Comparison of ENCODE assay signal across 11 cellular contexts in genomic region chr22:41603873-41604332, GRCh38. TPM values are rescaled to one million over a fixed set of nuclear protein-coding genes. Genes with fewer than 3 reads are reported as not detected.
DNase-seq lines count a peak whose midpoint lies in the region; ATAC-seq and TF ChIP-seq lines count a peak whose summit lies in the region.
"Had no signal": no experiment of that assay in that cellular context is flagged by ENCODE, and none has a peak within 500 bp of the region (broad histone marks: within the 10 kb centered on the region; RNA-seq: fewer than 3 reads in every experiment).

No MANE protein-coding gene starts in this region.

- H3K36me3 ChIP-seq in uterus, result no peaks in the 10 kb centered on the region

- no peak for TF ChIP-seq CTCF in uterus (IDR thresholded peaks at IDR 0.05)

- ATAC-seq in GM18498 (IDR thresholded peaks at IDR 0.05; ENCODE audit: unreplicated experiment), result peak; percentile 79
- peak; percentile 48 for ATAC-seq in HG02973 (IDR thresholded peaks at IDR 0.05; ENCODE audit: unreplicated experiment)
- peak; percentile 85 to 90 for ATAC-seq in naive B cell (ENCODE audit: low read depth in 2 of 2)

- no peak overlapping the region for H3K4me3 ChIP-seq in uterus
- H3K4me3 ChIP-seq: esophagus squamous epithelium, skin epidermis had no signal

- intact Hi-C loops in uterus (cut with DNase I; ENCODE audit: low total_unique reads), result no loop called here

- H3K4me1 ChIP-seq in uterus, result no peaks in the 10 kb centered on the region

- peaks cover 5 to 12% (median 9%) of the 10 kb centered on the region in 3 donors for H3K4me1 Mint-ChIP-seq in naive B cell

- H3K27ac ChIP-seq in uterus, result no peak overlapping the region
- H3K27ac ChIP-seq: esophagus squamous epithelium, skin epidermis had no signal

- peaks cover 0 to 9% (median 0%) of the 10 kb centered on the region in 3 donors for H3K27me3 Mint-ChIP-seq in naive B cell

- peaks cover 26 to 30% of the 10 kb centered on the region in 2 donors for H3K36me3 Mint-ChIP-seq in naive B cell

- H3K4me3 Mint-ChIP-seq in naive B cell, result peak overlapping the region in 2 of 8 donors; percentile 30 to 53

- peak overlapping the region in 2 of 6 donors; percentile 26 to 60 for H3K27ac Mint-ChIP-seq in naive B cell

- peak; percentile 80 for DNase-seq in activated CD4-positive, alpha-beta T cell treated with anti-CD3 and anti-CD28 coated beads for 48 hours
- DNase-seq in naive B cell (peak; percentile 27), uterus (no peak), dermis blood vessel endothelial cell (no peak), HK-2 (ENCODE audit: unreplicated experiment) (no peak), SIG-M5 treated with dmso at 0.1 percent for 504 hours (lab: John Stamatoyannopoulos, UW; ENCODE audit: unreplicated experiment) (no peak)
- DNase-seq: esophagus squamous epithelium, NCI-H748 treated with DMSO at 0.1 percent for 48 hours had no signal

- no peak for TF ChIP-seq POLR2A in uterus (IDR thresholded peaks at IDR 0.05)

- H3K27me3 ChIP-seq in uterus, result no peaks in the 10 kb centered on the region
- H3K27me3 ChIP-seq: esophagus squamous epithelium had no signal

- H3K9me3 Mint-ChIP-seq in naive B cell, result no peaks in the 10 kb centered on the region

- no peaks in the 10 kb centered on the region for H3K9me3 ChIP-seq in uterus
- H3K9me3 ChIP-seq: esophagus squamous epithelium had no signal

RNA-seq across cellular contexts. Expression of gene PMM1, which starts 14.3 kb away (rescaled TPM):
- 10 to 100 TPM; 15.5 to 22.2 (median 17.4) TPM for polyA plus RNA-seq in naive B cell (ENCODE audit: low read depth in 6 of 6)
- 10 to 100 TPM; 21.0 to 76.5 (median 34.6) TPM for total RNA-seq in uterus
- total RNA-seq in dermis blood vessel endothelial cell, result 2.3 and 3.6 TPM in 2 replicates

RNA-seq across cellular contexts. Expression of gene DESI1, which starts 16.9 kb away (rescaled TPM):
- polyA plus RNA-seq in naive B cell (ENCODE audit: low read depth in 6 of 6), result 10 to 100 TPM in 2 of 6 donors, 1 to 10 TPM in 4; 5.1 to 11.1 (median 9.1) TPM
- total RNA-seq in uterus (10 to 100 TPM in 2 of 4 donors, 1 to 10 TPM in 2; 6.4 to 34.2 (median 9.6) TPM), dermis blood vessel endothelial cell (16.5 and 26.7 TPM in 2 replicates)

RNA-seq across cellular contexts. Expression of gene XRCC6, which starts 17.2 kb away (rescaled TPM):
- polyA plus RNA-seq in naive B cell (ENCODE audit: low read depth in 6 of 6), result 100 to 1,000 TPM; 407 to 580 (median 420) TPM
- total RNA-seq in uterus (100 to 1,000 TPM in 3 of 4 donors, 10 to 100 TPM in 1; 89.1 to 303 (median 157) TPM), dermis blood vessel endothelial cell (343 and 459 TPM in 2 replicates)

RNA-seq across cellular contexts. Expression of gene CSDC2, which starts 43.1 kb away (rescaled TPM):
- polyA plus RNA-seq in naive B cell (ENCODE audit: low read depth in 6 of 6), result not detected
- total RNA-seq in uterus (10 to 100 TPM in 2 of 4 donors, 1 to 10 TPM in 2; 2.4 to 83.0 (median 19.6) TPM), dermis blood vessel endothelial cell (not detected in 2 replicates)

RNA-seq across cellular contexts. Expression of gene POLR3H, which starts 59.6 kb away (rescaled TPM):
- 10 to 100 TPM; 17.9 to 27.2 (median 22.6) TPM for polyA plus RNA-seq in naive B cell (ENCODE audit: low read depth in 6 of 6)
- total RNA-seq in uterus (10 to 100 TPM in 2 of 4 donors, 1 to 10 TPM in 2; 3.2 to 41.9 (median 16.6) TPM), dermis blood vessel endothelial cell (11.7 and 20.3 TPM in 2 replicates)

Comparison
In these comparisons a context has a peak if more than half of its experiments do, and no peak if none do; other contexts are left out.
1. DNase-seq: peak in activated CD4-positive, alpha-beta T cell treated with anti-CD3 and anti-CD28 coated beads for 48 hours (single experiment) and naive B cell (single experiment); none in uterus (0 of 2), dermis blood vessel endothelial cell (single experiment), HK-2 (single experiment) and SIG-M5 treated with dmso at 0.1 percent for 504 hours (single experiment).
2. Peak in every context shown above with its lines, with median percentiles within 50 percentile points of each other: ATAC-seq.